In genomic region chr3:10370429-10370828, GRCh38 we compare ENCODE assay signal across 11 cellular contexts. TPM values are rescaled to one million over a fixed set of nuclear protein-coding genes. Genes with fewer than 3 reads are reported as not detected.
DNase-seq lines count a peak whose midpoint lies in the region; ATAC-seq and TF ChIP-seq lines count a peak whose summit lies in the region.
"Had no signal": no experiment of that assay in that cellular context is flagged by ENCODE, and none has a peak within 500 bp of the region (broad histone marks: within the 10 kb centered on the region; RNA-seq: fewer than 3 reads in every experiment).

No MANE protein-coding gene starts in this region.

- no peak overlapping the region for H3K27ac ChIP-seq in stomach

- H3K27ac Mint-ChIP-seq in dendritic cell treated with granulocyte-macrophage colony-stimulating factor and Interleukin-4, amounts not matched to agents 40 ng/mL and 50 ng/mL, for 4 days: peak overlapping the region; percentile 38
- H3K27ac Mint-ChIP-seq: activated T-cell treated with anti-CD3 and anti-CD28 coated beads, Interleukin-2, amount 50 U/mL, for 72 hours had no signal

- no peak overlapping the region for H3K4me3 Mint-ChIP-seq in dendritic cell treated with granulocyte-macrophage colony-stimulating factor and Interleukin-4, amounts not matched to agents 40 ng/mL and 50 ng/mL, for 4 days

- TF ChIP-seq EP300 in stomach (IDR thresholded peaks at IDR 0.05): no peak

- peaks cover 9% of the 10 kb centered on the region for H3K9me3 Mint-ChIP-seq in dendritic cell treated with granulocyte-macrophage colony-stimulating factor and Interleukin-4, amounts not matched to agents 40 ng/mL and 50 ng/mL, for 4 days

- TF ChIP-seq POLR2A in stomach (IDR thresholded peaks at IDR 0.05): no peak

- intact Hi-C loops in dendritic cell treated with granulocyte-macrophage colony-stimulating factor and Interleukin-4, amounts not matched to agents 40 ng/mL and 50 ng/mL, for 4 days (cut with micrococcal nuclease): loop anchor here (2.0 kb wide), 1 partner anchor 18 kb away; no protein-coding TSS in a partner anchor
- intact Hi-C loops in posterior cingulate gyrus (cut with DNase I) (no loop called here), stomach (cut with DNase I; ENCODE audit: low total_unique reads) (no loop called here)

- peaks cover 4% of the 10 kb centered on the region for H3K36me3 Mint-ChIP-seq in dendritic cell treated with granulocyte-macrophage colony-stimulating factor and Interleukin-4, amounts not matched to agents 40 ng/mL and 50 ng/mL, for 4 days (ENCODE audit: low read depth)

- H3K36me3 ChIP-seq in stomach: no peaks in the 10 kb centered on the region

- ATAC-seq in HG03045 (IDR thresholded peaks at IDR 0.05; ENCODE audit: unreplicated experiment): no peak
- ATAC-seq: activated T-cell treated with anti-CD3 and anti-CD28 coated beads, Interleukin-2, amount 50 U/mL, for 72 hours had no signal

- 23 to 41% (median 36%) methylated on average over 10 of the region's 10 CpGs for WGBS in stomach, 5 donors

- H3K27me3 ChIP-seq in stomach: no peaks in the 10 kb centered on the region

- H3K4me1 ChIP-seq in stomach: no peaks in the 10 kb centered on the region

- no peak for TF ChIP-seq CTCF in stomach (IDR thresholded peaks at IDR 0.05)

- peak; percentile 28 for DNase-seq in GM04504 (ENCODE audit: low read depth)
- DNase-seq in NOMO-1 treated with DMSO at 0.1 percent for 48 hours (lab: John Stamatoyannopoulos, UW; ENCODE audit: unreplicated experiment): peak; percentile 74
- DNase-seq in posterior cingulate gyrus: peak in 8 of 10 donors; percentile 62 to 95 (median 78)
- no peak for DNase-seq in NCI-H2196 (lab: John Stamatoyannopoulos, UW; ENCODE audit: unreplicated experiment)
- DNase-seq in stomach: no peak
- DNase-seq in NCI-H2171 (lab: John Stamatoyannopoulos, UW): no peak
- DNase-seq: activated T-cell treated with anti-CD3 and anti-CD28 coated beads, Interleukin-2, amount 50 U/mL, for 72 hours; KG1; stimulated activated CD4-positive, alpha-beta T cell treated with anti-CD3 and anti-CD28 coated beads, Interleukin-4, amount 100 ng/mL, for 1 hour had no signal

- peaks cover 0 to 7% (median 5%) of the 10 kb centered on the region in 4 donors for H3K9me3 ChIP-seq in stomach

- peaks cover 42% of the 10 kb centered on the region for H3K4me1 Mint-ChIP-seq in dendritic cell treated with granulocyte-macrophage colony-stimulating factor and Interleukin-4, amounts not matched to agents 40 ng/mL and 50 ng/mL, for 4 days (ENCODE audit: low read depth)

- H3K4me3 ChIP-seq in stomach: no peak overlapping the region

- H3K27me3 Mint-ChIP-seq in dendritic cell treated with granulocyte-macrophage colony-stimulating factor and Interleukin-4, amounts not matched to agents 40 ng/mL and 50 ng/mL, for 4 days: peaks cover 8% of the 10 kb centered on the region

RNA-seq across cellular contexts. Expression of gene SEC13, which starts 49.5 kb away (rescaled TPM):
- 100 to 1,000 TPM in 2 of 5 donors, 10 to 100 TPM in 3; 79.1 to 120 (median 91.0) TPM for total RNA-seq in stomach
- polyA plus RNA-seq in stomach: 100 to 1,000 TPM in 1 of 3 donors, 10 to 100 TPM in 2; 64.0 to 122 (median 99.7) TPM

Comparison
In these comparisons a context has a peak if more than half of its experiments do, and no peak if none do; other contexts are left out.
1. DNase-seq: peak in GM04504 (single experiment), NOMO-1 treated with DMSO at 0.1 percent for 48 hours (single experiment) and posterior cingulate gyrus (8 of 10); none in NCI-H2196 (single experiment), stomach (single experiment) and NCI-H2171 (single experiment).